1 cellular context compared by ENCODE assay signal in genomic region chr11:115912484-115912945, GRCh38.
TF ChIP-seq lines count a peak whose summit lies in the region.

No MANE protein-coding gene starts in this region.

TF ChIP-seq in SK-N-SH treated with all-trans-retinoic acid at 6 μM for 48 hours, 23 proteins besides CTCF, POLR2A, EP300 and RAD21 (continued from another document):
- no peak for TF ChIP-seq POU6F1 (CRISPR knock-in tag; IDR thresholded peaks at IDR 0.05; ENCODE audit: borderline replicate concordance, low read depth)
- no peak for TF ChIP-seq ZFP30 (CRISPR knock-in tag; IDR thresholded peaks at IDR 0.05)
- TF ChIP-seq ZNF8 (CRISPR knock-in tag; IDR thresholded peaks at IDR 0.05), result no peak
- no peak for TF ChIP-seq RARB (CRISPR knock-in tag; IDR thresholded peaks at IDR 0.05)
- no peak for TF ChIP-seq BACH2 (CRISPR knock-in tag; IDR thresholded peaks at IDR 0.05; ENCODE audit: borderline replicate concordance)
- no peak for TF ChIP-seq CSDC2 (CRISPR knock-in tag; IDR thresholded peaks at IDR 0.05)
- no peak for TF ChIP-seq ZNF70 (CRISPR knock-in tag; IDR thresholded peaks at IDR 0.05)
- TF ChIP-seq ZC3H10 (CRISPR knock-in tag; IDR thresholded peaks at IDR 0.05), result no peak
- TF ChIP-seq ZNF565 (CRISPR knock-in tag; conservative IDR thresholded peaks at IDR 0.05; ENCODE audit: low read depth), result no peak
